ENCODE assay signal across 18 cellular contexts in genomic region chr7:115088938-115089337, GRCh38.
DNase-seq lines count a peak whose midpoint lies in the region; ATAC-seq and TF ChIP-seq lines count a peak whose summit lies in the region.
"Had no signal": no experiment of that assay in that cellular context is flagged by ENCODE, and none has a peak within 500 bp of the region (broad histone marks: within the 10 kb centered on the region; RNA-seq: fewer than 3 reads in every experiment).

No MANE protein-coding gene starts in this region.

- peaks cover 4% of the 10 kb centered on the region for H3K9me3 Mint-ChIP-seq in Calu3 (ENCODE audit: low read depth, unreplicated experiment)
- H3K9me3 Mint-ChIP-seq: HFFc6 had no signal

- peak overlapping the region; percentile 7 for H3K27ac Mint-ChIP-seq in Calu3 (ENCODE audit: unreplicated experiment)
- H3K27ac Mint-ChIP-seq: HFFc6 had no signal

- no peak overlapping the region for H3K14ac ChIP-seq in mesenchymal stem cell (ENCODE audit: low read length in 2 of 2)

- no peak overlapping the region for H2AK5ac ChIP-seq in mesenchymal stem cell (ENCODE audit: low read length, severe bottlenecking)

- H3K9me3 ChIP-seq in fibroblast of lung (ENCODE audit: control insufficient read depth, insufficient read depth, low read depth, low read length) (no peaks in the 10 kb centered on the region), mesodermal cell (ENCODE audit: control insufficient read depth, low read length) (no peaks in the 10 kb centered on the region), mesenchymal stem cell (ENCODE audit: control insufficient read depth, low read length) (no peaks in the 10 kb centered on the region)
- H3K9me3 ChIP-seq: BLaER1, SK-N-SH had no signal

- no peak overlapping the region for H4K91ac ChIP-seq in mesenchymal stem cell (ENCODE audit: low read length)

- intact Hi-C loops in Calu3 (cut with micrococcal nuclease; ENCODE audit: unreplicated experiment), result loop anchor here (5.0 kb wide), 1 partner anchor 128 kb away; no protein-coding TSS in a partner anchor
- intact Hi-C loops in posterior vena cava (cut with DNase I), result no loop called here

- H2BK120ac ChIP-seq in mesenchymal stem cell (ENCODE audit: low read depth, low read length), result no peak overlapping the region

- H3K4me3 ChIP-seq in fibroblast of lung (replicated peaks in 1 of 4; ENCODE audit: control extremely low read depth in 1 of 4, insufficient read depth in 1 of 4, low read depth in 3 of 4, low read length in 4 of 4) (no peak overlapping the region), mesodermal cell (ENCODE audit: extremely low read depth, insufficient read depth, low read length, poor library complexity, severe bottlenecking) (no peak overlapping the region), mesenchymal stem cell (ENCODE audit: insufficient read depth in 1 of 2, low read depth in 1 of 2, low read length in 2 of 2) (no peak overlapping the region)
- H3K4me3 ChIP-seq: BLaER1 had no signal

- no peaks in the 10 kb centered on the region for H3K79me2 ChIP-seq in fibroblast of lung (ENCODE audit: control insufficient read depth, insufficient read depth, low read length)

- no TSS peak for BruUV-seq in Calu3 (replicated peaks; lab: Mats Ljungman, UMichigan)

- H2AFZ ChIP-seq in fibroblast of lung (ENCODE audit: low read length) (peak overlapping the region; percentile 24), mesenchymal stem cell (ENCODE audit: low read depth, low read length) (no peak overlapping the region)

- H3K36me3 ChIP-seq in fibroblast of lung (ENCODE audit: control insufficient read depth, insufficient read depth, low read length) (no peaks in the 10 kb centered on the region), mesodermal cell (ENCODE audit: control insufficient read depth, insufficient read depth, low read length) (no peaks in the 10 kb centered on the region), mesenchymal stem cell (ENCODE audit: control insufficient read depth in 1 of 2, insufficient read depth in 2 of 2, low read depth in 1 of 2, low read length in 2 of 2) (no peaks in the 10 kb centered on the region)
- H3K36me3 ChIP-seq: BLaER1 had no signal

- H2BK15ac ChIP-seq in mesenchymal stem cell (ENCODE audit: low read depth, poor library complexity, severe bottlenecking), result no peak overlapping the region

- H3K4me2 ChIP-seq in fibroblast of lung (ENCODE audit: extremely low read depth, insufficient read depth, low read length), result no peak overlapping the region
- H3K4me2 ChIP-seq in mesenchymal stem cell (ENCODE audit: low read length, poor library complexity, severe bottlenecking), result no peak overlapping the region
- H3K4me2 ChIP-seq: BLaER1, SK-N-SH had no signal

- H3K79me1 ChIP-seq in mesenchymal stem cell (replicated peaks; ENCODE audit: low read length, poor library complexity, severe bottlenecking), result no peaks in the 10 kb centered on the region

- H3K27me3 Mint-ChIP-seq in Calu3 (ENCODE audit: unreplicated experiment), result no peaks in the 10 kb centered on the region

- H2BK12ac ChIP-seq in mesenchymal stem cell (ENCODE audit: low read length in 2 of 2), result no peak overlapping the region

- no peak overlapping the region for H2BK5ac ChIP-seq in mesenchymal stem cell (ENCODE audit: low read depth, low read length, poor library complexity, severe bottlenecking)

- no peak overlapping the region for H3K4me3 Mint-ChIP-seq in Calu3 (ENCODE audit: low read depth, unreplicated experiment)
- H3K4me3 Mint-ChIP-seq: CD4-positive, alpha-beta memory T cell; HFFc6 had no signal

- H3K4me1 ChIP-seq in fibroblast of lung (ENCODE audit: control insufficient read depth, extremely low read depth, insufficient read depth, low read length) (peaks cover 4% of the 10 kb centered on the region), mesodermal cell (ENCODE audit: control insufficient read depth, insufficient read depth, low read length, poor library complexity, severe bottlenecking) (peaks cover 17% of the 10 kb centered on the region), mesenchymal stem cell (ENCODE audit: control insufficient read depth, insufficient read depth, low read depth, low read length) (no peaks in the 10 kb centered on the region)
- H3K4me1 ChIP-seq: BLaER1 had no signal

- DNase-seq in Calu3 (no peak), NCI-H82 (lab: John Stamatoyannopoulos, UW) (peak; percentile 87), fibroblast of lung (ENCODE audit: low read depth in 2 of 2) (no peak), mesenchymal stem cell (no peak), NCI-H2029 treated with DMSO at 0.1 percent for 48 hours (lab: John Stamatoyannopoulos, UW) (no peak), posterior vena cava (ENCODE audit: low spot score) (no peak)
- DNase-seq: CD4-positive, alpha-beta memory T cell; DMS53; HFFc6; NCI-H1048; NCI-H146; NCI-H2081 treated with DMSO at 0.1 percent for 48 hours; NCI-H446 treated with DMSO at 0.1 percent for 48 hours; SHP77; SK-N-SH had no signal

- no peaks in the 10 kb centered on the region for H3K36me3 Mint-ChIP-seq in Calu3 (ENCODE audit: insufficient read depth, unreplicated experiment)
- H3K36me3 Mint-ChIP-seq: CD4-positive, alpha-beta memory T cell had no signal

- H3K9ac ChIP-seq in fibroblast of lung (ENCODE audit: insufficient read depth, low read length) (no peak overlapping the region), mesenchymal stem cell (ENCODE audit: low read length) (no peak overlapping the region)
- H3K9ac ChIP-seq: BLaER1, SK-N-SH had no signal

- CTCF ChIA-PET in Calu3 (lab: Charles Lee), result no interaction called here

- no peak overlapping the region for H3K23ac ChIP-seq in mesenchymal stem cell (ENCODE audit: low read length in 2 of 2)

- no peaks in the 10 kb centered on the region for H3K27me3 ChIP-seq in fibroblast of lung (ENCODE audit: control insufficient read depth, insufficient read depth, low read length)
- H3K27me3 ChIP-seq in mesenchymal stem cell (ENCODE audit: control insufficient read depth in 1 of 2, insufficient read depth in 1 of 2, low read length in 2 of 2), result no peaks in the 10 kb centered on the region
- H3K27me3 ChIP-seq: BLaER1 had no signal

- TF ChIP-seq CTCF in Calu3 (IDR thresholded peaks at IDR 0.05; ENCODE audit: unreplicated experiment) (no peak), fibroblast of lung (conservative IDR thresholded peaks at IDR 0.05 in 1 of 2, IDR thresholded peaks at IDR 0.05 in 1 of 2; ENCODE audit: low read depth in 1 of 2, low read length in 2 of 2) (no peak)

- no peak overlapping the region for H4K8ac ChIP-seq in mesenchymal stem cell (ENCODE audit: low read length)

- peaks cover 43% of the 10 kb centered on the region for H3K4me1 Mint-ChIP-seq in Calu3 (ENCODE audit: low read depth, unreplicated experiment)

- no peak for ATAC-seq in HG03159 (IDR thresholded peaks at IDR 0.05; ENCODE audit: unreplicated experiment)

- 65 to 78% methylated on average over 1 to 2 of the region's 3 CpGs for WGBS in mesodermal cell (ENCODE audit: insufficient coverage in 2 of 2), 2 experiments
- 48% methylated on average over 1 of the region's 3 CpGs for WGBS in mesenchymal stem cell

- H4K20me1 ChIP-seq in fibroblast of lung (ENCODE audit: control insufficient read depth, extremely low read depth, insufficient read depth, low read length), result no peaks in the 10 kb centered on the region
- H4K20me1 ChIP-seq: BLaER1 had no signal

- H3K18ac ChIP-seq in mesenchymal stem cell (ENCODE audit: low read depth in 1 of 2, low read length in 2 of 2), result no peak overlapping the region

- H3K27ac ChIP-seq in fibroblast of lung (ENCODE audit: insufficient read depth, low read length) (no peak overlapping the region), mesodermal cell (ENCODE audit: low read depth, low read length, severe bottlenecking) (peak overlapping the region; percentile 88), mesenchymal stem cell (ENCODE audit: low read length, poor library complexity, severe bottlenecking) (no peak overlapping the region)
- H3K27ac ChIP-seq: BLaER1 had no signal

- peak overlapping the region in 1 of 2 experiments; percentile 46 for H3K4ac ChIP-seq in mesenchymal stem cell (ENCODE audit: low read depth in 1 of 2, low read length in 2 of 2)
